In genomic region chr3:39671116-39671515, GRCh38 we compare ENCODE assay signal across 16 cellular contexts.
"Had no signal": no experiment of that assay in that cellular context is flagged by ENCODE, and none has a peak within 500 bp of the region (broad histone marks: within the 10 kb centered on the region; RNA-seq: fewer than 3 reads in every experiment).

No MANE protein-coding gene starts in this region.

- H3K4me3 ChIP-seq: gastrocnemius medialis, psoas muscle, testis, upper lobe of right lung had no signal

- ATAC-seq: activated CD4-positive, alpha-beta T cell treated with anti-CD3 and anti-CD28 coated beads for 36 hours; activated CD8-positive, alpha-beta T cell treated with anti-CD3 and anti-CD28 coated beads for 36 hours; activated naive CD8-positive, alpha-beta T cell treated with anti-CD3 and anti-CD28 coated beads, Interleukin-2, amount 50 U/mL, for 24 hours; gastrocnemius medialis; left ventricle myocardium superior; psoas muscle; sciatic nerve; upper lobe of right lung had no signal

- H3K36me3 ChIP-seq: gastrocnemius medialis, upper lobe of right lung, WERI-Rb-1 had no signal

- DNase-seq: activated CD4-positive, alpha-beta T cell treated with anti-CD3 and anti-CD28 coated beads for 36 hours; activated CD8-positive, alpha-beta memory T cell treated with anti-CD3 and anti-CD28 coated beads, Interleukin-2, amount 50 U/mL, for 4 hours; activated CD8-positive, alpha-beta T cell treated with anti-CD3 and anti-CD28 coated beads for 36 hours; activated naive CD4-positive, alpha-beta T cell treated with Interleukin-2 at 50 U/mL for 16 hours; activated naive CD8-positive, alpha-beta T cell treated with anti-CD3 and anti-CD28 coated beads, Interleukin-2, amount 50 U/mL, for 24 hours; effector memory CD4-positive, alpha-beta T cell; gastrocnemius medialis; left ventricle myocardium superior; psoas muscle; stimulated activated CD4-positive, alpha-beta T cell treated with anti-CD3 and anti-CD28 coated beads, Interleukin-4, amount 100 ng/mL, for 1 hour; stimulated activated CD8-positive, alpha-beta memory T cell treated with anti-CD3 and anti-CD28 coated beads, Interleukin-4, amount 100 ng/mL, for 48 hours; T1000; testis; upper lobe of right lung; WERI-Rb-1 had no signal

- H3K9me3 ChIP-seq: gastrocnemius medialis, psoas muscle, testis, upper lobe of right lung had no signal

- H3K27me3 ChIP-seq: gastrocnemius medialis, testis, upper lobe of right lung had no signal

- H3K27ac ChIP-seq: gastrocnemius medialis, psoas muscle, testis, upper lobe of right lung, WERI-Rb-1 had no signal

- H3K4me1 ChIP-seq: gastrocnemius medialis, psoas muscle, testis, upper lobe of right lung had no signal
